ENCODE assay signal across 21 cellular contexts in genomic region chr9:89165341-89165740, GRCh38. TPM values are rescaled to one million over a fixed set of nuclear protein-coding genes. Genes with fewer than 3 reads are reported as not detected.
DNase-seq lines count a peak whose midpoint lies in the region; ATAC-seq and TF ChIP-seq lines count a peak whose summit lies in the region.
"Had no signal": no experiment of that assay in that cellular context is flagged by ENCODE, and none has a peak within 500 bp of the region (broad histone marks: within the 10 kb centered on the region; RNA-seq: fewer than 3 reads in every experiment).

No MANE protein-coding gene starts in this region.

- TF ChIP-seq CTCF in Calu3 (IDR thresholded peaks at IDR 0.05; ENCODE audit: unreplicated experiment) (no peak), adrenal gland (IDR thresholded peaks at IDR 0.05) (no peak), vagina (IDR thresholded peaks at IDR 0.05) (no peak)

- H3K27me3 ChIP-seq in adrenal gland (no peaks in the 10 kb centered on the region), vagina (no peaks in the 10 kb centered on the region)
- H3K27me3 ChIP-seq: BLaER1 treated with 17β-estradiol and CSF1 and Interleukin-3, amounts not matched to agents 10 nM and 100 nM had no signal

- CTCF ChIA-PET in Calu3 (lab: Charles Lee), result no interaction called here

- DNase-seq in Calu3, result no peak
- DNase-seq in adrenal gland, result no peak
- DNase-seq in fibroblast of peridontal ligament (ENCODE audit: extremely low read depth), result peak; percentile 46
- DNase-seq in vagina (ENCODE audit: extremely low spot score in 2 of 2), result no peak
- no peak for DNase-seq in NCI-H446 (lab: John Stamatoyannopoulos, UW)
- DNase-seq in NCI-H2081 (lab: John Stamatoyannopoulos, UW), result no peak
- DNase-seq: 8988T, DMS 273 treated with DMSO at 0.1 percent for 48 hours, DMS53, DND-41, EL, HFFc6 had no signal

- no peaks in the 10 kb centered on the region for H3K27me3 Mint-ChIP-seq in Calu3 (ENCODE audit: unreplicated experiment)

- peaks cover 36% of the 10 kb centered on the region for H3K4me1 Mint-ChIP-seq in Calu3 (ENCODE audit: low read depth, unreplicated experiment)
- H3K4me1 Mint-ChIP-seq: B cell had no signal

- H3K4me3 ChIP-seq in adrenal gland (no peak overlapping the region), vagina (no peak overlapping the region)
- H3K4me3 ChIP-seq: BLaER1 treated with 17β-estradiol and CSF1 and Interleukin-3, amounts not matched to agents 10 nM and 100 nM; GM12878; GM23338 had no signal

- H3K27ac ChIP-seq in adrenal gland (peak overlapping the region in 3 of 5 donors; percentile 32 to 49 (median 38)), vagina (peak overlapping the region; percentile 32)
- H3K27ac ChIP-seq: BLaER1 treated with 17β-estradiol and CSF1 and Interleukin-3, amounts not matched to agents 10 nM and 100 nM; HL-60 had no signal

- intact Hi-C loops in Calu3 (cut with micrococcal nuclease; ENCODE audit: unreplicated experiment), result no loop called here
- intact Hi-C loops in adrenal gland (cut with DNase I), result no loop called here
- intact Hi-C loops in vagina (cut with DNase I), result no loop called here

- no peak for TF ChIP-seq POLR2A in adrenal gland (IDR thresholded peaks at IDR 0.05)
- no peak for TF ChIP-seq POLR2A in vagina (IDR thresholded peaks at IDR 0.05)

- no peaks in the 10 kb centered on the region for H3K36me3 ChIP-seq in adrenal gland (replicated peaks in 1 of 2)
- H3K36me3 ChIP-seq in vagina, result no peaks in the 10 kb centered on the region
- H3K36me3 ChIP-seq: BLaER1 treated with 17β-estradiol and CSF1 and Interleukin-3, amounts not matched to agents 10 nM and 100 nM had no signal

- BruUV-seq in Calu3 (replicated peaks; lab: Mats Ljungman, UMichigan), result no TSS peak

- peak overlapping the region; percentile 7 for H3K27ac Mint-ChIP-seq in Calu3 (ENCODE audit: unreplicated experiment)
- H3K27ac Mint-ChIP-seq: B cell; CD8-positive, alpha-beta T cell; GM23338; HFFc6 had no signal

- no peaks in the 10 kb centered on the region for H3K36me3 Mint-ChIP-seq in Calu3 (ENCODE audit: insufficient read depth, unreplicated experiment)
- H3K36me3 Mint-ChIP-seq: CD8-positive, alpha-beta T cell had no signal

- H3K9me3 Mint-ChIP-seq in Calu3 (ENCODE audit: low read depth, unreplicated experiment), result no peaks in the 10 kb centered on the region
- H3K9me3 Mint-ChIP-seq: GM23338, HFFc6 had no signal

- no peak overlapping the region for H3K4me3 Mint-ChIP-seq in Calu3 (ENCODE audit: low read depth, unreplicated experiment)
- H3K4me3 Mint-ChIP-seq: B cell; CD8-positive, alpha-beta T cell; GM23338; HFFc6 had no signal

- no peaks in the 10 kb centered on the region for H3K9me3 ChIP-seq in adrenal gland (replicated peaks in 1 of 3)
- H3K9me3 ChIP-seq in vagina, result no peaks in the 10 kb centered on the region

- H3K4me1 ChIP-seq in adrenal gland (replicated peaks in 1 of 2), result peaks cover 8 to 14% of the 10 kb centered on the region in 2 donors
- H3K4me1 ChIP-seq in vagina, result peaks cover 32% of the 10 kb centered on the region
- H3K4me1 ChIP-seq: BLaER1 treated with 17β-estradiol and CSF1 and Interleukin-3, amounts not matched to agents 10 nM and 100 nM had no signal

- ATAC-seq in GM18870 (IDR thresholded peaks at IDR 0.05; ENCODE audit: unreplicated experiment), result no peak
- ATAC-seq: CD8-positive, alpha-beta T cell; GM12878; GM23338; HCT116 had no signal

RNA-seq across cellular contexts. Expression of gene SHC3, which starts 13.3 kb away (rescaled TPM):
- total RNA-seq in Calu3 (2022), result 2.3 and 4.0 TPM in 2 replicates
- total RNA-seq in adrenal gland, result 10 to 100 TPM; 16.0 to 56.7 (median 21.8) TPM
- 10 to 100 TPM in 1 of 3 donors, 1 to 10 TPM in 2; 5.6 to 10.9 (median 7.0) TPM for polyA plus RNA-seq in adrenal gland
- total RNA-seq in vagina, result 6.1 TPM
- total RNA-seq: B cell; CD8-positive, alpha-beta T cell; G401 had no signal
